8 cellular contexts compared by ENCODE assay signal in the genomic region with DNA sequence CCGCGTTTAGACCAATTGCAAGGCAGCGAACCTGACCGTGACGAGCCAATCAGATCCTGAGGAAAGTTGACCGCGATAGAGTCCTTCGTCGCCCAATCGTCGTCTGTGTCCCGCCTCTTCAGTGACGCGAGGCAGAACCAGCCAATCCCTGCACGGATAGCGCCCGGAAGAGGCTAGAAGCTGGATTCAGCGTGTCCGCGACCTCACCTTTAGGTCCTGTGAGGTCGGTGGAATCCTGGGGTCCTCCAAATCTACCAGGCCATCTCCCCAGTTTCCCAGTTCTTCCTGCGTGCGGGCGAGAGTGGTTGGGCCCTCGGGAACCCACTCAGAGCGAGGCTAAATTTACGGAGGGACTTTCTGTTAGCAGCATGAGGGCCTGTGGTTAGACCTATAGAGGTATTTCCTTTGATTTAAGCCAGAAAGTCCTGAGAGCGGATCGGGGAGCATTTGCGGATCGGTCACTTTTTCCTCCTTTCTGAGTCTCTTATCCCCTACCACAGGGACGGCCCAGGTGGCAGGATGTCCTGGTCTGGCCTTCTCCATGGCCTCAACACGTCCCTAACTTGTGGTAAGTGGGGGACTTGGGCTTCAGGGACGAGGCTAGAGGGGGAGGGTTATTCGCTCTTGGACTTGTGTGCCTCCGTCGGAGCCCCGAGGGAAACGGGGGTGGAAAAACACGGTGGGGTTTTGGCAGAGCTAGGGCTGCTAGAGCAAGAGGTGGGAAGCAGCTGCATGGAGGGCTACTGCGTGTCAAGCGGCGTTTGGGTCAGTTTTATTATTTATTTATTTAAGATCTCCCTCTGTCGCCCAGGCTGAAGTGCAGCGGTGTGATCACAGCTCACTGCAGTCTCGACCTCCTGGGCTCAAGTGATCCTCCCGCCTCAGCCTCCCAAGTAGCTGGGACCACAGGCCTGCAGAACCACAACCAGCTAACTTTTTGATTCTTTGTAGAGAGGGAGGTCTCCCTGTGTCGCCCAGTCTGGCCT. TPM values are rescaled to one million over a fixed set of nuclear protein-coding genes. Genes with fewer than 3 reads are reported as not detected.
A peak's percentile ranks its signal among the peaks of the same experiment; 100 is the strongest.
DNase-seq lines count a peak whose midpoint lies in the region; ATAC-seq and TF ChIP-seq lines count a peak whose summit lies in the region.

A gene (plus strand): TSS at position 169 of the 986 bp plus-strand sequence. CDS start 351 bp downstream, at position 520.

- in situ Hi-C loops in endometrial microvascular endothelial cells (cut with HindIII; ENCODE audit: inconsistent ontology term, low pct_unique_long_range_greater_than_20kb, low sequenced_read_pairs) = no loop called here

- H3K4me3 ChIP-seq in CD8-positive, alpha-beta memory T cell (ENCODE audit: low read length) = peak within 1 kb of the TSS; percentile 96
- peak within 1 kb of the TSS; percentile 88 for H3K4me3 ChIP-seq in mesendoderm (ENCODE audit: low read length)

- peak within 1 kb of the TSS; percentile 66 for H2BK5ac ChIP-seq in mesendoderm (ENCODE audit: low read length)

- ATAC-seq in GM19395 (IDR thresholded peaks at IDR 0.05; ENCODE audit: unreplicated experiment) (peak; percentile 90), HG03558 (IDR thresholded peaks at IDR 0.05; ENCODE audit: extremely low read depth, unreplicated experiment) (peak; percentile 68)
- ATAC-seq in activated CD8-positive, alpha-beta T cell treated with anti-CD3 and anti-CD28 coated beads for 36 hours = peak; percentile 94

- H3K4me1 ChIP-seq in CD8-positive, alpha-beta memory T cell (ENCODE audit: insufficient read depth, low read length) = peaks cover 45% of the 10 kb centered on the region
- peaks cover 2% of the 10 kb centered on the region for H3K4me1 ChIP-seq in mesendoderm (ENCODE audit: control insufficient read depth, low read depth, low read length)

- CTCF ChIA-PET in CD8-positive, alpha-beta memory T cell (lab: Charles Lee) = interaction anchor here (0.6 to 5.8 kb wide), 50 partner anchors 10 to 1029 kb away, joined by 3 to 51 read pairs (median 4); a partner anchor contains a TSS
- CTCF ChIA-PET in activated CD8-positive, alpha-beta T cell treated with anti-CD3 and anti-CD28 coated beads for 36 hours (lab: Charles Lee) = interaction anchor here (0.6 to 3.6 kb wide), 62 partner anchors 9 to 557 kb away, joined by 3 to 27 read pairs (median 4); a partner anchor contains a TSS

- peak within 1 kb of the TSS; percentile 95 for H3K27ac ChIP-seq in CD8-positive, alpha-beta memory T cell (ENCODE audit: low read depth, low read length)
- peak within 1 kb of the TSS; percentile 77 for H3K27ac ChIP-seq in mesendoderm (ENCODE audit: low read depth, low read length)

- POLR2A ChIA-PET in CD8-positive, alpha-beta memory T cell (lab: Charles Lee) = interaction anchor here (0.7 to 2.0 kb wide), 12 partner anchors 31 to 557 kb away, joined by 3 to 12 read pairs (median 5); a partner anchor contains a TSS
- POLR2A ChIA-PET in activated CD8-positive, alpha-beta T cell treated with anti-CD3 and anti-CD28 coated beads for 36 hours (lab: Charles Lee) = interaction anchor here (0.5 to 1.6 kb wide), 8 partner anchors 14 to 1638 kb away, joined by 3 to 7 read pairs (median 3); a partner anchor contains a TSS

- peak within 1 kb of the TSS; percentile 97 to 100 (median 98) for H3K4me3 Mint-ChIP-seq in CD8-positive, alpha-beta memory T cell
- peak within 1 kb of the TSS; percentile 99 for H3K4me3 Mint-ChIP-seq in activated CD8-positive, alpha-beta T cell treated with anti-CD3 and anti-CD28 coated beads for 36 hours

- H3K4ac ChIP-seq in mesendoderm (ENCODE audit: low read depth, low read length) = no peak within 1 kb of the TSS

- no peaks in the 10 kb centered on the region for H3K36me3 ChIP-seq in CD8-positive, alpha-beta memory T cell (ENCODE audit: insufficient read depth, low read length)
- peaks cover 2% of the 10 kb centered on the region for H3K36me3 ChIP-seq in mesendoderm (ENCODE audit: control insufficient read depth, insufficient read depth, low read length)

- H3K9me3 Mint-ChIP-seq in CD8-positive, alpha-beta memory T cell = peaks cover 0 to 8% (median 3%) of the 10 kb centered on the region in 5 donors
- H3K9me3 Mint-ChIP-seq in activated CD8-positive, alpha-beta T cell treated with anti-CD3 and anti-CD28 coated beads for 36 hours = peaks cover 7% of the 10 kb centered on the region

- WGBS in mesendoderm (ENCODE audit: extremely low coverage, insufficient coverage, low lambda C conversion rate) = no CpG with 5 or more reads among the region's 48 CpGs

- peak within 1 kb of the TSS; percentile 55 for H3K18ac ChIP-seq in mesendoderm (ENCODE audit: low read length)

- H2BK15ac ChIP-seq in mesendoderm (replicated peaks; ENCODE audit: low read depth) = no peak within 1 kb of the TSS

- peaks cover 17% of the 10 kb centered on the region for H3K79me2 ChIP-seq in mesendoderm (ENCODE audit: control insufficient read depth, insufficient read depth, low read length)

- H2BK120ac ChIP-seq in mesendoderm (ENCODE audit: low read depth, low read length) = no peak within 1 kb of the TSS

- DNase-seq in CD8-positive, alpha-beta memory T cell = peak; percentile 95 to 99 (median 99)
- peak; percentile 100 for DNase-seq in NCI-H82 (lab: John Stamatoyannopoulos, UW)
- peak; percentile 99 for DNase-seq in activated CD8-positive, alpha-beta T cell treated with anti-CD3 and anti-CD28 coated beads for 36 hours
- peak; percentile 100 for DNase-seq in mesendoderm
- peak; percentile 95 to 97 for DNase-seq in stimulated activated CD8-positive, alpha-beta memory T cell treated with anti-CD3 and anti-CD28 coated beads, Interleukin-15, amount 100 ng/mL, for 4 hours (ENCODE audit: low read depth in 2 of 2)

- no peak for TF ChIP-seq CTCF in activated CD8-positive, alpha-beta T cell treated with anti-CD3 and anti-CD28 coated beads for 36 hours (IDR thresholded peaks at IDR 0.05)

- H3K79me1 ChIP-seq in mesendoderm (ENCODE audit: low read length) = peaks cover 12% of the 10 kb centered on the region

- H3K4me1 Mint-ChIP-seq in CD8-positive, alpha-beta memory T cell = peaks cover 39 to 54% (median 42%) of the 10 kb centered on the region in 3 donors
- peaks cover 31% of the 10 kb centered on the region for H3K4me1 Mint-ChIP-seq in activated CD8-positive, alpha-beta T cell treated with anti-CD3 and anti-CD28 coated beads for 36 hours (ENCODE audit: low read depth)

- peak within 1 kb of the TSS; percentile 90 to 100 (median 99) for H3K27ac Mint-ChIP-seq in CD8-positive, alpha-beta memory T cell
- H3K27ac Mint-ChIP-seq in activated CD8-positive, alpha-beta T cell treated with anti-CD3 and anti-CD28 coated beads for 36 hours = peak within 1 kb of the TSS; percentile 98

- no peaks in the 10 kb centered on the region for H3K27me3 ChIP-seq in CD8-positive, alpha-beta memory T cell (ENCODE audit: insufficient read depth, low read length, poor library complexity, severe bottlenecking)
- H3K27me3 ChIP-seq in mesendoderm (ENCODE audit: insufficient read depth, low read length, poor library complexity) = no peaks in the 10 kb centered on the region

- H3K36me3 Mint-ChIP-seq in CD8-positive, alpha-beta memory T cell = peaks cover 9 to 39% (median 17%) of the 10 kb centered on the region in 3 donors
- peaks cover 53% of the 10 kb centered on the region for H3K36me3 Mint-ChIP-seq in activated CD8-positive, alpha-beta T cell treated with anti-CD3 and anti-CD28 coated beads for 36 hours (ENCODE audit: low read depth)

- peak within 1 kb of the TSS; percentile 88 for H3K4me2 ChIP-seq in mesendoderm (ENCODE audit: low read length)

- H3K9me3 ChIP-seq in CD8-positive, alpha-beta memory T cell (ENCODE audit: low read length) = no peaks in the 10 kb centered on the region

- H3K9ac ChIP-seq in mesendoderm (ENCODE audit: low read length) = peak within 1 kb of the TSS; percentile 92

- intact Hi-C loops in activated CD8-positive, alpha-beta T cell treated with anti-CD3 and anti-CD28 coated beads for 36 hours (cut with micrococcal nuclease) = loop anchor here (5.0 to 10.0 kb wide), 2 partner anchors 79 to 196 kb away; no protein-coding TSS in a partner anchor

- H4K5ac ChIP-seq in mesendoderm (ENCODE audit: low read length) = peak within 1 kb of the TSS; percentile 33

- peak within 1 kb of the TSS; percentile 51 for H3K23ac ChIP-seq in mesendoderm (ENCODE audit: low read length)

- peak within 1 kb of the TSS; percentile 97 for H3K56ac ChIP-seq in mesendoderm (ENCODE audit: low read length)

- H2AK5ac ChIP-seq in mesendoderm (ENCODE audit: low read length) = peak within 1 kb of the TSS; percentile 28

- H4K8ac ChIP-seq in mesendoderm (ENCODE audit: low read depth, low read length) = peak within 1 kb of the TSS; percentile 87

- no peaks in the 10 kb centered on the region for H3K27me3 Mint-ChIP-seq in CD8-positive, alpha-beta memory T cell
- H3K27me3 Mint-ChIP-seq in activated CD8-positive, alpha-beta T cell treated with anti-CD3 and anti-CD28 coated beads for 36 hours = no peaks in the 10 kb centered on the region

RNA-seq across cellular contexts. Expression of the gene that starts here (rescaled TPM):
- 100 to 1,000 TPM; 113 to 117 TPM for total RNA-seq in CD8-positive, alpha-beta memory T cell
- polyA plus RNA-seq in CD8-positive, alpha-beta memory T cell = 94.4 TPM
- total RNA-seq in activated CD8-positive, alpha-beta T cell treated with anti-CD3 and anti-CD28 coated beads for 36 hours = 10 to 100 TPM; 80.1 to 81.2 TPM
- 67.3 TPM for total RNA-seq in endometrial microvascular endothelial cells (ENCODE audit: inconsistent ontology term)
- 83.2 TPM for polyA plus RNA-seq in mesendoderm (2013, experiment 1 of 2)
- 84.8 TPM for polyA plus RNA-seq in mesendoderm (2013, experiment 2 of 2)

Comparison
In these comparisons a context has a peak if more than half of its experiments do, and no peak if none do; other contexts are left out.
1. Peak in every context shown above with its lines: DNase-seq, ATAC-seq, H3K4me3 ChIP-seq and H3K27ac ChIP-seq.